In the genomic region with DNA sequence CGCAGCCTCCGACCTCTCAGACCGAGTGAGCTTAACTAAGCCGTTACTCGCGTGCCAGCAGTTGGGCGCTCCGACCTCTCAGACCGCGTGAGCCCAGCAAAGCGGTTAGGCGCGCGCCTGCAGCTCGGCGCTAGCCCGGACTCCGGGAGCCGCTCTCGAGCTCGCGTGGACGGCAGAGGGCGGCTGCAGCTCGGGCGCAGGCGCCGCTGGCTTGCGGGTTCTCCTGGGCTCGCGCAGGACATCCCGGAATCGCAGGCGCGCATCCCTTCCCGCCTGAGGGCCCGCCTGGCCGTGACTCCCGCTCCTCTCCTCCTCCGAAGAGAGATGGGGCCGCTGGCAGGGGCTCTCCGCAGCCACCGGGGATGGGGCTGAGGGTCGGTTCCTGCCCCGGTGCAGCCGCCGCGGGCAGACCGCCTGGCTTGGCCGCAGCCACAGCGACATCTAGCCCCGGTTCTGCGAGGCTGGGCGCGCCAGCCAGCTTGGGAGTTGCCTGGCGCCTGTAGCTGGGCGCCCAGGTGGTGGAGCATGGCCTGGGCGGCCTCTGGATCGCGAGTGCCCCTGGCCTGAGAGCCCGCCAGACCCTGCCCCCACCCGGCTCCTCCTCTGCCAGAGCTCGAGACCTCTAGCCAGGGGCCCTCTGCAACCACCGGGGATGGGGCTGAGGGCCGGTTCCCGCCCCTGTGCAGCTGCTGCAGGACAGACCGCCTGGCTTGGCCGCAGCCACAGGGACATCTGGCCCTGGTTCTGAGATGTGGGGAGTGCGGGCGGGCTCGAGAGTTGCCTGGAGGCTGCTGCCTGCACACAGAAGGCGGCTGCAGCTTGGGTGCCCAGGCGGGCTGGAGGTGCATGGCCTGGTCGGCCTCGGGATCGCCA, we compare ENCODE assay signal across 8 cellular contexts.
A peak's percentile ranks its signal among the peaks of the same experiment; 100 is the strongest.
DNase-seq lines count a peak whose midpoint lies in the region; ATAC-seq and TF ChIP-seq lines count a peak whose summit lies in the region.
"Not testable (repeated sequence)": the region's sequence is repeated elsewhere in the genome, so short reads cannot be mapped to it uniquely, and the experiment has no call there.

No MANE protein-coding gene starts in this region.

- peak overlapping the region; percentile 81 for H3K4me3 Mint-ChIP-seq in central memory CD8-positive, alpha-beta T cell

- BruUV-seq in IMR-90 (replicated peaks; lab: Mats Ljungman, UMichigan); PC-3 (replicated peaks; lab: Mats Ljungman, UMichigan): not testable (repeated sequence)

- H2BK20ac ChIP-seq in IMR-90 (ENCODE audit: low read depth, low read length): not testable (repeated sequence)

- CTCF ChIA-PET in IMR-90 (lab: Yijun Ruan, JAX): interaction anchor here (1.0 kb wide), 1 partner anchor 368 kb away, joined by 3 read pairs; a partner anchor contains a TSS
- CTCF ChIA-PET in PC-3 (lab: Charles Lee): not testable (repeated sequence)

- H3K9ac ChIP-seq in IMR-90 (ENCODE audit: low read depth, low read length); PC-3 (ENCODE audit: low read length): not testable (repeated sequence)
- H3K9ac ChIP-seq in neural cell (ENCODE audit: low read length): peak overlapping the region; percentile 48

- H3K14ac ChIP-seq in IMR-90 (replicated peaks; ENCODE audit: low read depth, low read length): not testable (repeated sequence)

- not testable (repeated sequence) for TF ChIP-seq EP300 in neural cell (conservative IDR thresholded peaks at IDR 0.05; ENCODE audit: poor library complexity, severe bottlenecking)

- not testable (repeated sequence) for H3K56ac ChIP-seq in IMR-90 (ENCODE audit: extremely low read depth, insufficient read depth, low read length)

- H3K9me1 ChIP-seq in IMR-90 (ENCODE audit: insufficient read depth, low read length): not testable (repeated sequence)

- not testable (repeated sequence) for H3K36me3 Mint-ChIP-seq in central memory CD8-positive, alpha-beta T cell (ENCODE audit: insufficient read depth)

- H3K36me3 ChIP-seq in IMR-90 (ENCODE audit: control insufficient read depth, insufficient read depth, low read length); PC-3 (ENCODE audit: low read depth, low read length); right atrium auricular region; neural cell (ENCODE audit: insufficient read depth, low read length): not testable (repeated sequence)

- not testable (repeated sequence) for H3K9me3 Mint-ChIP-seq in central memory CD8-positive, alpha-beta T cell

- H3K79me1 ChIP-seq in IMR-90 (ENCODE audit: low read depth in 1 of 2, low read length in 2 of 2): not testable (repeated sequence)

- not testable (repeated sequence) for H3K27ac Mint-ChIP-seq in central memory CD8-positive, alpha-beta T cell (ENCODE audit: low read depth)

- intact Hi-C loops in IMR-90 (cut with micrococcal nuclease); PC-3 (cut with micrococcal nuclease): not testable (repeated sequence)

- not testable (repeated sequence) for TF ChIP-seq RAD21 in IMR-90 (IDR thresholded peaks at IDR 0.05; ENCODE audit: low read length); neural cell (conservative IDR thresholded peaks at IDR 0.05)

- H3K27ac ChIP-seq in IMR-90 (ENCODE audit: insufficient read depth, low read length); PC-3 (ENCODE audit: low read length); right atrium auricular region; neural cell (ENCODE audit: low read length): not testable (repeated sequence)

- H3F3A ChIP-seq in PC-3 (ENCODE audit: low read length, unreplicated experiment); neural cell (ENCODE audit: insufficient read depth, low read length, poor library complexity, severe bottlenecking): not testable (repeated sequence)

- H2AK9ac ChIP-seq in IMR-90 (replicated peaks; ENCODE audit: low read depth, low read length, poor library complexity): not testable (repeated sequence)

- peaks cover 61% of the 10 kb centered on the region for H3K27me3 Mint-ChIP-seq in central memory CD8-positive, alpha-beta T cell

- not testable (repeated sequence) for H3K79me2 ChIP-seq in PC-3 (ENCODE audit: low read length); neural cell (replicated peaks; ENCODE audit: insufficient read depth, low read length)

- POLR2A ChIA-PET in IMR-90 (lab: Charles Lee; ENCODE audit: unreplicated experiment); PC-3 (lab: Charles Lee; ENCODE audit: unreplicated experiment): not testable (repeated sequence)

- H4K91ac ChIP-seq in IMR-90 (ENCODE audit: insufficient read depth, low read depth, low read length): not testable (repeated sequence)

- in situ Hi-C loops in IMR-90 (cut with MboI; ENCODE audit: low sequenced_read_pairs): not testable (repeated sequence)

- H4K5ac ChIP-seq in IMR-90 (ENCODE audit: low read depth, low read length): not testable (repeated sequence)

- not testable (repeated sequence) for H4K20me1 ChIP-seq in IMR-90 (ENCODE audit: insufficient read depth, low read length); PC-3 (ENCODE audit: low read length); neural cell (ENCODE audit: insufficient read depth)

- TF ChIP-seq POLR2A in IMR-90 (IDR thresholded peaks at IDR 0.05; ENCODE audit: low read depth, low read length): not testable (repeated sequence)

- H3K23ac ChIP-seq in IMR-90 (ENCODE audit: low read depth, low read length): not testable (repeated sequence)

- H2BK120ac ChIP-seq in IMR-90 (ENCODE audit: low read depth, low read length): not testable (repeated sequence)

- H2BK5ac ChIP-seq in IMR-90 (ENCODE audit: low read depth, low read length, poor library complexity, severe bottlenecking): not testable (repeated sequence)

- H3K9me2 ChIP-seq in PC-3 (replicated peaks; ENCODE audit: low read length); neural cell (ENCODE audit: insufficient read depth, low read length): not testable (repeated sequence)

- not testable (repeated sequence) for H2AK5ac ChIP-seq in IMR-90 (ENCODE audit: low read depth, low read length)

- H3K4me1 Mint-ChIP-seq in central memory CD8-positive, alpha-beta T cell: not testable (repeated sequence)

- not testable (repeated sequence) for H3K4me3 ChIP-seq in IMR-90 (ENCODE audit: insufficient read depth, low read depth, low read length)
- peak overlapping the region; percentile 50; the same call in 1 of the 2 replicates for H3K4me3 ChIP-seq in PC-3 (ENCODE audit: low read length)
- peak overlapping the region; percentile 26 to 45 for H3K4me3 ChIP-seq in right atrium auricular region
- peak overlapping the region; percentile 69 for H3K4me3 ChIP-seq in neural cell (ENCODE audit: low read length)

- dilution Hi-C loops in IMR-90 (cut with HindIII; ENCODE audit: low sequenced_read_pairs, unreplicated experiment): not testable (repeated sequence)

- not testable (repeated sequence) for H2BK15ac ChIP-seq in IMR-90 (ENCODE audit: low read depth, low read length)

- H4K8ac ChIP-seq in IMR-90 (ENCODE audit: low read depth in 2 of 2, low read length in 2 of 2): not testable (repeated sequence)

- H3K4me1 ChIP-seq in IMR-90 (ENCODE audit: control insufficient read depth, insufficient read depth, low read length); PC-3 (ENCODE audit: insufficient read depth, low read length): not testable (repeated sequence)
- peaks cover 0 to 20% of the 10 kb centered on the region in 2 donors for H3K4me1 ChIP-seq in right atrium auricular region

- H2AFZ ChIP-seq in IMR-90 (replicated peaks; ENCODE audit: low read length, poor library complexity): peak overlapping the region; percentile 51
- H2AFZ ChIP-seq in PC-3 (ENCODE audit: low read length); neural cell (ENCODE audit: low read depth, low read length): not testable (repeated sequence)

- peak in 11 of 14 donors; percentile 30 to 70 (median 53) for DNase-seq in C1 segment of cervical spinal cord (lab: John Stamatoyannopoulos, UW)
- peak; percentile 52 for DNase-seq in IMR-90
- peak; percentile 46 for DNase-seq in PC-3
- DNase-seq in activated CD8-positive, alpha-beta memory T cell treated with anti-CD3 and anti-CD28 coated beads, Interleukin-2, amount 50 U/mL, for 4 hours: peak; percentile 61
- DNase-seq in central memory CD8-positive, alpha-beta T cell (ENCODE audit: low spot score in 2 of 2): peak; percentile 26 to 29
- peak; percentile 62 for DNase-seq in right atrium auricular region (ENCODE audit: low spot score)
- peak; percentile 38 to 46 for DNase-seq in stimulated activated CD8-positive, alpha-beta memory T cell treated with anti-CD3 and anti-CD28 coated beads, Interleukin-15, amount 100 ng/mL, for 48 hours (ENCODE audit: low read depth in 2 of 2)

- 10% methylated on average over 4 of the region's 76 CpGs; no CpG with 5 or more reads in 1 of the 2 experiments for WGBS in IMR-90 (ENCODE audit: extremely low coverage in 2 of 2, insufficient read length in 1 of 2), 2 experiments

- H3K9me3 ChIP-seq in IMR-90 (ENCODE audit: control insufficient read depth, insufficient read depth, low read length); PC-3 (ENCODE audit: low read length); right atrium auricular region; neural cell (ENCODE audit: low read length): not testable (repeated sequence)

- H3K18ac ChIP-seq in IMR-90 (ENCODE audit: low read depth, low read length): not testable (repeated sequence)

- H3K27me3 ChIP-seq in IMR-90 (ENCODE audit: control insufficient read depth, insufficient read depth, low read length) (peaks cover 16% of the 10 kb centered on the region), right atrium auricular region (peaks cover 13 to 24% of the 10 kb centered on the region in 2 donors), neural cell (ENCODE audit: insufficient read depth, low read depth, low read length) (peaks cover 44% of the 10 kb centered on the region)
- not testable (repeated sequence) for H3K27me3 ChIP-seq in PC-3 (ENCODE audit: low read length)

- not testable (repeated sequence) for TF ChIP-seq CTCF in IMR-90 (conservative IDR thresholded peaks at IDR 0.05; ENCODE audit: low read depth, low read length); PC-3 (conservative IDR thresholded peaks at IDR 0.05; ENCODE audit: low read depth, low read length)
- TF ChIP-seq CTCF in right atrium auricular region (IDR thresholded peaks at IDR 0.05) (peak in 1 of 2 donors; percentile 54), neural cell (IDR thresholded peaks at IDR 0.05; ENCODE audit: poor library complexity, severe bottlenecking) (peak; percentile 36)

- not testable (repeated sequence) for H3K4ac ChIP-seq in IMR-90 (ENCODE audit: low read depth, low read length)

- peak; percentile 99 for ATAC-seq in IMR-90 (ENCODE audit: low read depth)
- peak; percentile 90 for ATAC-seq in PC-3
- ATAC-seq in central memory CD8-positive, alpha-beta T cell (replicated peaks; ENCODE audit: extremely low read depth, poor library complexity, severe bottlenecking): peak; percentile 89

- H3K4me2 ChIP-seq in IMR-90 (ENCODE audit: low read depth, low read length) (peak overlapping the region; percentile 44; the same call in 1 of the 2 replicates), PC-3 (ENCODE audit: low read length) (peak overlapping the region; percentile 67), neural cell (ENCODE audit: low read length) (peak overlapping the region; percentile 30)
